Comparison of ENCODE assay signal across 8 cellular contexts in genomic region chr16:89422905-89423630, GRCh38.
DNase-seq lines count a peak whose midpoint lies in the region; ATAC-seq and TF ChIP-seq lines count a peak whose summit lies in the region.

No MANE protein-coding gene starts in this region.

- no peaks in the 10 kb centered on the region for H3K9me3 ChIP-seq in CD8-positive, alpha-beta T cell (ENCODE audit: low read length)
- no peaks in the 10 kb centered on the region for H3K9me3 ChIP-seq in KOPT-K1 (ENCODE audit: insufficient read depth, low read length, poor library complexity, severe bottlenecking)
- no peaks in the 10 kb centered on the region for H3K9me3 ChIP-seq in esophagus squamous epithelium

- no peak overlapping the region for H3K4me3 ChIP-seq in CD8-positive, alpha-beta T cell (ENCODE audit: low read depth, low read length)
- no peak overlapping the region for H3K4me3 ChIP-seq in esophagus squamous epithelium

- no peaks in the 10 kb centered on the region for H3K27me3 Mint-ChIP-seq in CD8-positive, alpha-beta T cell (ENCODE audit: low read depth)
- no peaks in the 10 kb centered on the region for H3K27me3 Mint-ChIP-seq in activated T-helper 17 cell treated with anti-CD3 and anti-CD28 coated beads, Interleukin-2, amount 50 U/mL, for 72 hours
- no peaks in the 10 kb centered on the region for H3K27me3 Mint-ChIP-seq in stimulated activated naive CD8-positive, alpha-beta T cell treated with anti-CD3 and anti-CD28 coated beads, Interleukin-15, Interleukin-2, amounts not matched to agents 100 ng/mL and 50 ng/mL, for 24 hours

- H3K36me3 Mint-ChIP-seq in CD8-positive, alpha-beta T cell, result peaks cover 58% of the 10 kb centered on the region
- peaks cover 78% of the 10 kb centered on the region for H3K36me3 Mint-ChIP-seq in activated T-helper 17 cell treated with anti-CD3 and anti-CD28 coated beads, Interleukin-2, amount 50 U/mL, for 72 hours (ENCODE audit: low read depth)
- H3K36me3 Mint-ChIP-seq in stimulated activated naive CD8-positive, alpha-beta T cell treated with anti-CD3 and anti-CD28 coated beads, Interleukin-15, Interleukin-2, amounts not matched to agents 100 ng/mL and 50 ng/mL, for 24 hours (ENCODE audit: low read depth), result peaks cover 58% of the 10 kb centered on the region

- intact Hi-C loops in CD8-positive, alpha-beta T cell (cut with DNase I, micrococcal nuclease), result loop anchor here in 1 of 2 experiments (5.0 kb wide), 1 partner anchor 64 kb away; no protein-coding TSS in a partner anchor
- intact Hi-C loops in esophagus squamous epithelium (cut with DNase I), result no loop called here

- no peak overlapping the region for H3K27ac ChIP-seq in CD8-positive, alpha-beta T cell (ENCODE audit: low read depth, low read length)
- H3K27ac ChIP-seq in KOPT-K1 (ENCODE audit: low read depth, low read length, poor library complexity, severe bottlenecking) (peak overlapping the region; percentile 38), esophagus squamous epithelium (peak overlapping the region in 2 of 4 donors; percentile 10 to 31)

- POLR2A ChIA-PET in CD8-positive, alpha-beta T cell (lab: Charles Lee), result interaction anchor here (1.1 to 1.2 kb wide), 2 partner anchors 13 to 61 kb away, joined by 3 to 5 read pairs; no protein-coding TSS in a partner anchor

- TF ChIP-seq CTCF in CD8-positive, alpha-beta T cell (IDR thresholded peaks at IDR 0.05), result no peak
- TF ChIP-seq CTCF in esophagus squamous epithelium (IDR thresholded peaks at IDR 0.05), result no peak

- peaks cover 80% of the 10 kb centered on the region for H3K4me1 Mint-ChIP-seq in CD8-positive, alpha-beta T cell (ENCODE audit: low read depth)
- H3K4me1 Mint-ChIP-seq in activated T-helper 17 cell treated with anti-CD3 and anti-CD28 coated beads, Interleukin-2, amount 50 U/mL, for 72 hours, result peaks cover 63% of the 10 kb centered on the region
- peaks cover 84% of the 10 kb centered on the region for H3K4me1 Mint-ChIP-seq in stimulated activated naive CD8-positive, alpha-beta T cell treated with anti-CD3 and anti-CD28 coated beads, Interleukin-15, Interleukin-2, amounts not matched to agents 100 ng/mL and 50 ng/mL, for 24 hours (ENCODE audit: low read depth)

- no peak for TF ChIP-seq POLR2A in esophagus squamous epithelium (IDR thresholded peaks at IDR 0.05)

- DNase-seq in CD8-positive, alpha-beta T cell, result peak in 5 of 7 experiments; percentile 41 to 68 (median 65)
- peak; percentile 60 for DNase-seq in kidney glomerular epithelial cell (lab: John Stamatoyannopoulos, UW)
- DNase-seq in cerebellar nuclear complex (lab: John Stamatoyannopoulos, UW), result no peak
- DNase-seq in esophagus squamous epithelium (lab: John Stamatoyannopoulos, UW), result no peak

- CTCF ChIA-PET in CD8-positive, alpha-beta T cell (lab: Charles Lee), result no interaction called here

- WGBS in esophagus squamous epithelium, 2 donors, result 58 to 64% methylated on average over 16 of the region's 16 CpGs

- H3K4me1 ChIP-seq in CD8-positive, alpha-beta T cell (ENCODE audit: insufficient read depth, low read length), result peaks cover 86% of the 10 kb centered on the region
- peaks cover 8 to 81% (median 22%) of the 10 kb centered on the region in 3 donors for H3K4me1 ChIP-seq in esophagus squamous epithelium

- H3K9me3 Mint-ChIP-seq in CD8-positive, alpha-beta T cell, result no peaks in the 10 kb centered on the region
- no peaks in the 10 kb centered on the region for H3K9me3 Mint-ChIP-seq in activated T-helper 17 cell treated with anti-CD3 and anti-CD28 coated beads, Interleukin-2, amount 50 U/mL, for 72 hours
- no peaks in the 10 kb centered on the region for H3K9me3 Mint-ChIP-seq in stimulated activated naive CD8-positive, alpha-beta T cell treated with anti-CD3 and anti-CD28 coated beads, Interleukin-15, Interleukin-2, amounts not matched to agents 100 ng/mL and 50 ng/mL, for 24 hours

- peak overlapping the region; percentile 54 for H3K4me3 Mint-ChIP-seq in CD8-positive, alpha-beta T cell
- peak overlapping the region; percentile 53 for H3K4me3 Mint-ChIP-seq in activated T-helper 17 cell treated with anti-CD3 and anti-CD28 coated beads, Interleukin-2, amount 50 U/mL, for 72 hours
- H3K4me3 Mint-ChIP-seq in stimulated activated naive CD8-positive, alpha-beta T cell treated with anti-CD3 and anti-CD28 coated beads, Interleukin-15, Interleukin-2, amounts not matched to agents 100 ng/mL and 50 ng/mL, for 24 hours, result peak overlapping the region; percentile 70

- H3K27me3 ChIP-seq in CD8-positive, alpha-beta T cell (ENCODE audit: insufficient read depth, low read length), result no peaks in the 10 kb centered on the region
- H3K27me3 ChIP-seq in esophagus squamous epithelium, result no peaks in the 10 kb centered on the region

- peak overlapping the region; percentile 74 for H3K27ac Mint-ChIP-seq in CD8-positive, alpha-beta T cell
- H3K27ac Mint-ChIP-seq in activated T-helper 17 cell treated with anti-CD3 and anti-CD28 coated beads, Interleukin-2, amount 50 U/mL, for 72 hours, result peak overlapping the region; percentile 87
- H3K27ac Mint-ChIP-seq in stimulated activated naive CD8-positive, alpha-beta T cell treated with anti-CD3 and anti-CD28 coated beads, Interleukin-15, Interleukin-2, amounts not matched to agents 100 ng/mL and 50 ng/mL, for 24 hours, result peak overlapping the region; percentile 97

- H3K36me3 ChIP-seq in CD8-positive, alpha-beta T cell (ENCODE audit: insufficient read depth, low read length), result no peaks in the 10 kb centered on the region
- H3K36me3 ChIP-seq in KOPT-K1 (ENCODE audit: insufficient read depth, low read length) (peaks cover 47% of the 10 kb centered on the region), esophagus squamous epithelium (peaks cover 0 to 13% (median 0%) of the 10 kb centered on the region in 3 donors)

- peak; percentile 71 for ATAC-seq in CD8-positive, alpha-beta T cell
- ATAC-seq in GM21423 (IDR thresholded peaks at IDR 0.05; ENCODE audit: unreplicated experiment), result peak; percentile 76
- peak; percentile 93 for ATAC-seq in activated T-helper 17 cell treated with anti-CD3 and anti-CD28 coated beads, Interleukin-2, amount 50 U/mL, for 72 hours (replicated peaks)

Comparison
In these comparisons a context has a peak if more than half of its experiments do, and no peak if none do; other contexts are left out.
1. DNase-seq: peak in CD8-positive, alpha-beta T cell (5 of 7) and kidney glomerular epithelial cell (single experiment); none in cerebellar nuclear complex (0 of 2) and esophagus squamous epithelium (single experiment).
2. Peak in every context shown above with its lines, with median percentiles within 50 percentile points of each other: ATAC-seq, H3K27ac Mint-ChIP-seq and H3K4me3 Mint-ChIP-seq.